Comparison of ENCODE assay signal across 1 cellular context in genomic region chr2:224576098-224576715, GRCh38.
TF ChIP-seq lines count a peak whose summit lies in the region.

No MANE protein-coding gene starts in this region.

TF ChIP-seq in GM12878, 131 proteins besides CTCF, POLR2A, EP300 and RAD21 (continued from another document):
- TF ChIP-seq HSF1 (IDR thresholded peaks at IDR 0.05; ENCODE audit: low read depth, low read length) (no peak), NR2C1 (IDR thresholded peaks at IDR 0.05) (no peak), ELK1 (IDR thresholded peaks at IDR 0.05; ENCODE audit: low read depth, low read length) (no peak), CBX5 (IDR thresholded peaks at IDR 0.05; ENCODE audit: low read depth) (no peak), RFX5 (IDR thresholded peaks at IDR 0.05; ENCODE audit: low read depth, low read length) (no peak), PAX8 (IDR thresholded peaks at IDR 0.05) (no peak), IKZF1 (conservative IDR thresholded peaks at IDR 0.05) (0 out of 2 replicates have a peak, but pooled peaks have one; percentile 32), SREBF1 (IDR thresholded peaks at IDR 0.05; ENCODE audit: low read length) (no peak), NFYA (IDR thresholded peaks at IDR 0.05; ENCODE audit: borderline replicate concordance, low read depth, low read length) (no peak), EZH2 (IDR thresholded peaks at IDR 0.05; ENCODE audit: borderline replicate concordance, control insufficient read depth, low read depth, low read length) (no peak), FOXM1 (IDR thresholded peaks at IDR 0.05; ENCODE audit: low read depth, low read length) (no peak), BACH1 (IDR thresholded peaks at IDR 0.05; ENCODE audit: borderline replicate concordance) (no peak), CEBPZ (IDR thresholded peaks at IDR 0.05; ENCODE audit: low read depth, low read length) (no peak), SMAD5 (IDR thresholded peaks at IDR 0.05; ENCODE audit: low read depth) (no peak), MAX (IDR thresholded peaks at IDR 0.05; ENCODE audit: low read depth, low read length) (no peak), SKIL (IDR thresholded peaks at IDR 0.05; ENCODE audit: low read depth, poor library complexity, severe bottlenecking) (peak; percentile 63), KLF5 (IDR thresholded peaks at IDR 0.05; ENCODE audit: partially characterized antibody) (no peak), STAT1 (conservative IDR thresholded peaks at IDR 0.05) (no peak), NR2C2 (IDR thresholded peaks at IDR 0.05; ENCODE audit: borderline replicate concordance, control insufficient read depth, insufficient read length, low read depth) (no peak), IKZF2 (IDR thresholded peaks at IDR 0.05) (peak; percentile 32 to 50; a peak in 2 of 4 replicates), ASH2L (IDR thresholded peaks at IDR 0.05; ENCODE audit: borderline replicate concordance, low read depth) (no peak), SUPT20H (IDR thresholded peaks at IDR 0.05; ENCODE audit: borderline replicate concordance, control insufficient read depth, low read depth, low read length) (no peak), YBX1 (IDR thresholded peaks at IDR 0.05) (no peak), MEF2B (IDR thresholded peaks at IDR 0.05; ENCODE audit: partially characterized antibody, poor library complexity, severe bottlenecking) (no peak), POLR2AphosphoS2 (IDR thresholded peaks at IDR 0.05; ENCODE audit: low read depth, low read length) (no peak), SIX5 (IDR thresholded peaks at IDR 0.05; ENCODE audit: low read depth, low read length, severe bottlenecking) (no peak), TARDBP (IDR thresholded peaks at IDR 0.05; ENCODE audit: borderline replicate concordance) (no peak), RBBP5 (conservative IDR thresholded peaks at IDR 0.05) (no peak), NFXL1 (IDR thresholded peaks at IDR 0.05; ENCODE audit: borderline replicate concordance) (no peak), CBFB (IDR thresholded peaks at IDR 0.05; ENCODE audit: low read depth) (no peak), BRCA1 (IDR thresholded peaks at IDR 0.05; ENCODE audit: low read depth, low read length) (no peak), PML (IDR thresholded peaks at IDR 0.05; ENCODE audit: low read length) (no peak), PBX3 (IDR thresholded peaks at IDR 0.05; ENCODE audit: insufficient replicate concordance, low read depth, low read length) (peak; percentile 8)
